In genomic region chr5:171388816-171389168, GRCh38 we compare ENCODE assay signal across 8 cellular contexts. TPM values are rescaled to one million over a fixed set of nuclear protein-coding genes. Genes with fewer than 3 reads are reported as not detected.
A peak's percentile ranks its signal among the peaks of the same experiment; 100 is the strongest.
DNase-seq lines count a peak whose midpoint lies in the region; ATAC-seq, FAIRE-seq and TF ChIP-seq lines count a peak whose summit lies in the region.

No MANE protein-coding gene starts in this region.

- H3K9me3 ChIP-seq in endothelial cell of umbilical vein (replicated peaks; ENCODE audit: control insufficient read depth, insufficient read depth, low read length): no peaks in the 10 kb centered on the region

- ATAC-seq in GM18520 (IDR thresholded peaks at IDR 0.05; ENCODE audit: unreplicated experiment): peak; percentile 2

- H3K36me3 ChIP-seq in endothelial cell of umbilical vein (ENCODE audit: control insufficient read depth in 2 of 2, extremely low read depth in 1 of 2, insufficient read depth in 2 of 2, low read length in 2 of 2) (peaks cover 10 to 21% of the 10 kb centered on the region in 2 experiments), rectal smooth muscle tissue (ENCODE audit: control insufficient read depth, insufficient read depth, low read length) (peaks cover 11% of the 10 kb centered on the region)

- TF ChIP-seq POLR2A in endothelial cell of umbilical vein (IDR thresholded peaks at IDR 0.05; ENCODE audit: low read depth, low read length): no peak

- no peaks in the 10 kb centered on the region for H3K27me3 ChIP-seq in endothelial cell of umbilical vein (ENCODE audit: control insufficient read depth in 2 of 2, insufficient read depth in 2 of 2, low read length in 2 of 2)
- no peaks in the 10 kb centered on the region for H3K27me3 ChIP-seq in rectal smooth muscle tissue (ENCODE audit: control insufficient read depth, insufficient read depth, low read length)

- H3K9me1 ChIP-seq in endothelial cell of umbilical vein (replicated peaks; ENCODE audit: control insufficient read depth, extremely low read depth, insufficient read depth, low read length): no peaks in the 10 kb centered on the region

- no peak for DNase-seq in RWPE1 (ENCODE audit: low spot score)
- DNase-seq in endothelial cell of umbilical vein (ENCODE audit: low read depth, low spot score): no peak
- DNase-seq in AG20443 (ENCODE audit: low spot score): no peak
- DNase-seq in pons (ENCODE audit: low spot score): no peak
- DNase-seq in GOT3 (lab: John Stamatoyannopoulos, UW): no peak
- DNase-seq in Kasumi-1 (lab: John Stamatoyannopoulos, UW): no peak

- TSS peak; percentile 29 for BruUV-seq in endothelial cell of umbilical vein (replicated peaks; lab: Mats Ljungman, UMichigan)

- H3K4me2 ChIP-seq in endothelial cell of umbilical vein (ENCODE audit: insufficient read depth, low read length): peak overlapping the region; percentile 99

- H3K27ac ChIP-seq in RWPE1: peak overlapping the region; percentile 92
- H3K27ac ChIP-seq in endothelial cell of umbilical vein (ENCODE audit: insufficient read depth, low read depth, low read length): peak overlapping the region; percentile 2
- H3K27ac ChIP-seq in rectal smooth muscle tissue (ENCODE audit: low read depth, low read length): no peak overlapping the region

- H3K4me3 ChIP-seq in endothelial cell of umbilical vein (replicated peaks in 1 of 3; ENCODE audit: insufficient read depth in 1 of 3, low read depth in 1 of 3, low read length in 3 of 3) (peak overlapping the region; percentile 79 to 88 (median 82)), rectal smooth muscle tissue (ENCODE audit: low read length) (peak overlapping the region; percentile 99)

- intact Hi-C loops in endothelial cell of umbilical vein (cut with micrococcal nuclease): no loop called here

- dilution Hi-C loops in endothelial cell of umbilical vein (cut with MboI; ENCODE audit: extremely low pct_ligation_motif_present, low sequenced_read_pairs): no loop called here

- CTCF ChIA-PET in RWPE1 (lab: Yijun Ruan, JAX): no interaction called here
- CTCF ChIA-PET in endothelial cell of umbilical vein (lab: Charles Lee): interaction anchor here (1.1 kb wide), 1 partner anchor 30 kb away, joined by 3 read pairs; the partner anchor contains the start of gene FGF18

- no peak for FAIRE-seq in endothelial cell of umbilical vein (lab: Jason Lieb, UNC)

- H3K4me1 ChIP-seq in endothelial cell of umbilical vein (ENCODE audit: control insufficient read depth, extremely low read depth, insufficient read depth, low read length): peaks cover 28% of the 10 kb centered on the region
- peaks cover 7% of the 10 kb centered on the region for H3K4me1 ChIP-seq in rectal smooth muscle tissue (ENCODE audit: control insufficient read depth, insufficient read depth, low read length)

- peaks cover 61% of the 10 kb centered on the region for H3K79me2 ChIP-seq in endothelial cell of umbilical vein (ENCODE audit: control insufficient read depth, insufficient read depth, low read length)

- no peak overlapping the region for H2AFZ ChIP-seq in endothelial cell of umbilical vein (ENCODE audit: low read depth, low read length)

- H4K20me1 ChIP-seq in endothelial cell of umbilical vein (replicated peaks; ENCODE audit: control insufficient read depth, extremely low read depth, insufficient read depth, low read length): peaks cover 33% of the 10 kb centered on the region

- TF ChIP-seq CTCF in RWPE1 (conservative IDR thresholded peaks at IDR 0.05; ENCODE audit: low read depth): no peak
- no peak for TF ChIP-seq CTCF in endothelial cell of umbilical vein (IDR thresholded peaks at IDR 0.05; ENCODE audit: extremely low read depth in 1 of 2, insufficient read depth in 1 of 2, low read depth in 1 of 2, low read length in 2 of 2)

- H3K9ac ChIP-seq in endothelial cell of umbilical vein (replicated peaks; ENCODE audit: extremely low read depth, insufficient read depth, low read length) (peak overlapping the region; percentile 74), rectal smooth muscle tissue (ENCODE audit: low read length) (no peak overlapping the region)

- POLR2A ChIA-PET in RWPE1 (lab: Yijun Ruan, JAX; ENCODE audit: low non-redundant PET): no interaction called here
- POLR2A ChIA-PET in endothelial cell of umbilical vein (lab: Charles Lee): no interaction called here

TF ChIP-seq in endothelial cell of umbilical vein, 7 proteins besides CTCF, POLR2A, EP300 and RAD21:
- TF ChIP-seq POLR2AphosphoS5 (IDR thresholded peaks at IDR 0.05; ENCODE audit: insufficient read depth, low read depth, low read length) (peak; percentile 3), FOS (IDR thresholded peaks at IDR 0.05; ENCODE audit: borderline replicate concordance, insufficient read depth, low read length) (no peak)

RNA-seq across cellular contexts. Expression of gene NPM1, which starts 1.1 kb away (rescaled TPM):
- total RNA-seq in endothelial cell of umbilical vein: 1,592 and 1,695 TPM in 2 replicates
- 618 and 1,113 TPM in 2 replicates for polyA plus RNA-seq in endothelial cell of umbilical vein
- 4,496 and 5,519 TPM in 2 replicates for polyA plus RNA-seq in endothelial cell of umbilical vein (2011; cell fraction: cytosol; rRNA removed)
- polyA plus RNA-seq in endothelial cell of umbilical vein (2011; cell fraction: nucleus; rRNA removed): 1,833 and 2,535 TPM in 2 replicates
- 2,168 and 4,291 TPM in 2 replicates for polyA plus RNA-seq in endothelial cell of umbilical vein (2012)
- 1,004 and 1,287 TPM in 2 replicates for polyA minus RNA-seq in endothelial cell of umbilical vein
- polyA minus RNA-seq in endothelial cell of umbilical vein (2011; cell fraction: cytosol; rRNA and poly(A)+ RNA removed): 2,300 TPM
- 294 and 390 TPM in 2 replicates for polyA minus RNA-seq in endothelial cell of umbilical vein (2011; cell fraction: nucleus; rRNA and poly(A)+ RNA removed)

RNA-seq across cellular contexts. Expression of gene FGF18, which starts 30.7 kb away (rescaled TPM):
- total RNA-seq in endothelial cell of umbilical vein: 0.27 TPM in 1 of 2 replicates, not detected in the other
- 0.04 and 0.13 TPM in 2 replicates for polyA plus RNA-seq in endothelial cell of umbilical vein
- 0.05 TPM in 1 of 2 replicates, not detected in the other for polyA plus RNA-seq in endothelial cell of umbilical vein (2011; cell fraction: cytosol; rRNA removed)
- polyA plus RNA-seq in endothelial cell of umbilical vein (2011; cell fraction: nucleus; rRNA removed): 0.10 and 0.22 TPM in 2 replicates
- 0.19 TPM in 1 of 2 replicates, not detected in the other for polyA plus RNA-seq in endothelial cell of umbilical vein (2012)
- polyA minus RNA-seq in endothelial cell of umbilical vein: 0.08 TPM in 1 of 2 replicates, not detected in the other
- polyA minus RNA-seq in endothelial cell of umbilical vein (2011; cell fraction: cytosol; rRNA and poly(A)+ RNA removed): not detected
- polyA minus RNA-seq in endothelial cell of umbilical vein (2011; cell fraction: nucleus; rRNA and poly(A)+ RNA removed): not detected in 2 replicates
